In the genomic region with DNA sequence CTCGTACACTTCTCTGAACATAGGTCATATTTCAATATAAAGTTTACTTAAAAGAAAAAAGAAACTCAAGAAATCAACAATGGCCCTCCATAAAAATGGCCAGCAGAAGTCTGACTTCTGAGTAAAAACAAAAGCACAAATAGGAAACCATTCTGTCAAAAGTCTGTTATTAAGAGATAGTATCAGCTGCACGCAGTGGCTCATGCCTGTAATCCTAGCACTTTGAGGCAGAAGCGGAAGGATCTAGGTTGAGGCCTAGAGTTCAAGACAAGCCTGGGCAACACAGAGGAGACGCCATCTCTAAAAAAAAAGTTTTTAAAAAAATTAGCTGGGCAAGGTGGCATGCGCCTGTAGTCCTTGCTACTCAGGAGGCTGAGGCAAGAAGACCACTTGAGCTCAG, we compare ENCODE assay signal across 17 cellular contexts.
A peak's percentile ranks its signal among the peaks of the same experiment; 100 is the strongest.
DNase-seq lines count a peak whose midpoint lies in the region; ATAC-seq and TF ChIP-seq lines count a peak whose summit lies in the region.
"Had no signal": no experiment of that assay in that cellular context is flagged by ENCODE, and none has a peak within 500 bp of the region (broad histone marks: within the 10 kb centered on the region; RNA-seq: fewer than 3 reads in every experiment).

No MANE protein-coding gene starts in this region.

- no peaks in the 10 kb centered on the region for H3K27me3 Mint-ChIP-seq in activated CD4-positive, alpha-beta T cell treated with anti-CD3 and anti-CD28 coated beads, Interleukin-2, amount 10 ng/mL, durations not matched to agents 7 days and 5 days
- H3K27me3 Mint-ChIP-seq in T-helper 2 cell treated with Interferon-gamma antibody and Interleukin-4, amounts not matched to agents 5 μg/mL and 100 μg/mL, for 36 hours (ENCODE audit: low read depth): no peaks in the 10 kb centered on the region
- no peaks in the 10 kb centered on the region for H3K27me3 Mint-ChIP-seq in endodermal cell (ENCODE audit: insufficient read depth)
- no peaks in the 10 kb centered on the region for H3K27me3 Mint-ChIP-seq in stimulated activated naive CD8-positive, alpha-beta T cell treated with anti-CD3 and anti-CD28 coated beads, Interleukin-15, amount 100 ng/mL, for 72 hours

- TF ChIP-seq POLR2A in erythroblast (IDR thresholded peaks at IDR 0.05; ENCODE audit: low read length): no peak

- no peaks in the 10 kb centered on the region for H3K9me3 Mint-ChIP-seq in activated CD4-positive, alpha-beta T cell treated with anti-CD3 and anti-CD28 coated beads, Interleukin-2, amount 10 ng/mL, durations not matched to agents 7 days and 5 days
- H3K9me3 Mint-ChIP-seq in T-helper 2 cell treated with Interferon-gamma antibody and Interleukin-4, amounts not matched to agents 5 μg/mL and 100 μg/mL, for 36 hours: no peaks in the 10 kb centered on the region
- H3K9me3 Mint-ChIP-seq in endodermal cell: no peaks in the 10 kb centered on the region
- H3K9me3 Mint-ChIP-seq in stimulated activated naive CD8-positive, alpha-beta T cell treated with anti-CD3 and anti-CD28 coated beads, Interleukin-15, amount 100 ng/mL, for 72 hours: no peaks in the 10 kb centered on the region

- no peak overlapping the region for H3K9ac ChIP-seq in endodermal cell (ENCODE audit: extremely low read depth, low read length, poor library complexity, severe bottlenecking)
- H3K9ac ChIP-seq: BLaER1 had no signal

- H3K9me3 ChIP-seq in endodermal cell (ENCODE audit: control insufficient read depth, low read length): no peaks in the 10 kb centered on the region
- H3K9me3 ChIP-seq in right atrium auricular region: no peaks in the 10 kb centered on the region
- H3K9me3 ChIP-seq: BLaER1 had no signal

- TF ChIP-seq CTCF in endodermal cell (conservative IDR thresholded peaks at IDR 0.05) (no peak), right atrium auricular region (IDR thresholded peaks at IDR 0.05) (no peak)

- ATAC-seq in stimulated activated naive CD8-positive, alpha-beta T cell treated with anti-CD3 and anti-CD28 coated beads, Interleukin-15, amount 100 ng/mL, for 72 hours: no peak

- H3K27me3 ChIP-seq in endodermal cell (ENCODE audit: control insufficient read depth, insufficient read depth, low read length, poor library complexity, severe bottlenecking): no peaks in the 10 kb centered on the region
- H3K27me3 ChIP-seq in right atrium auricular region: no peaks in the 10 kb centered on the region
- H3K27me3 ChIP-seq: BLaER1 had no signal

- H3K36me3 Mint-ChIP-seq in activated CD4-positive, alpha-beta T cell treated with anti-CD3 and anti-CD28 coated beads, Interleukin-2, amount 10 ng/mL, durations not matched to agents 7 days and 5 days (ENCODE audit: low read depth): peaks cover 65% of the 10 kb centered on the region
- H3K36me3 Mint-ChIP-seq in T-helper 2 cell treated with Interferon-gamma antibody and Interleukin-4, amounts not matched to agents 5 μg/mL and 100 μg/mL, for 36 hours (ENCODE audit: low read depth): peaks cover 58% of the 10 kb centered on the region
- H3K36me3 Mint-ChIP-seq in endodermal cell (ENCODE audit: low read depth): peaks cover 59% of the 10 kb centered on the region

- WGBS in endodermal cell (ENCODE audit: insufficient coverage in 1 of 2, insufficient read length in 1 of 2), 2 experiments: 96% methylated on average over 4 of the region's 5 CpGs

- H3K36me3 ChIP-seq in endodermal cell (ENCODE audit: control insufficient read depth, insufficient read depth, low read length) (peaks cover 83% of the 10 kb centered on the region), right atrium auricular region (no peaks in the 10 kb centered on the region)

- DNase-seq in activated CD4-positive, alpha-beta T cell treated with anti-CD3 and anti-CD28 coated beads, Interleukin-2, amount 10 ng/mL, durations not matched to agents 7 days and 5 days: no peak
- no peak for DNase-seq in activated CD4-positive, alpha-beta T cell treated with anti-CD3 and anti-CD28 coated beads for 1 hour
- DNase-seq in T-helper 2 cell treated with Interferon-gamma antibody and Interleukin-4, amounts not matched to agents 5 μg/mL and 100 μg/mL, for 36 hours (ENCODE audit: low spot score): no peak
- no peak for DNase-seq in endodermal cell
- no peak for DNase-seq in stimulated activated naive CD8-positive, alpha-beta T cell treated with anti-CD3 and anti-CD28 coated beads, Interleukin-15, amount 100 ng/mL, for 72 hours
- DNase-seq in erythroblast (lab: John Stamatoyannopoulos, UW): no peak
- DNase-seq in right atrium auricular region (ENCODE audit: low spot score): no peak
- no peak for DNase-seq in HCEC 1CT
- DNase-seq: 8988T, EL, H7, MV-4-11, NCI-H1417 treated with DMSO at 0.1 percent for 48 hours, NCI-H2081, NCI-H2227 treated with DMSO at 0.1 percent for 48 hours, NCI-H524 treated with DMSO at 0.1 percent for 48 hours had no signal

- peak overlapping the region; percentile 64 for H3K27ac Mint-ChIP-seq in activated CD4-positive, alpha-beta T cell treated with anti-CD3 and anti-CD28 coated beads, Interleukin-2, amount 10 ng/mL, durations not matched to agents 7 days and 5 days
- peak overlapping the region; percentile 39 for H3K27ac Mint-ChIP-seq in T-helper 2 cell treated with Interferon-gamma antibody and Interleukin-4, amounts not matched to agents 5 μg/mL and 100 μg/mL, for 36 hours
- peak overlapping the region; percentile 58 for H3K27ac Mint-ChIP-seq in endodermal cell
- H3K27ac Mint-ChIP-seq in stimulated activated naive CD8-positive, alpha-beta T cell treated with anti-CD3 and anti-CD28 coated beads, Interleukin-15, amount 100 ng/mL, for 72 hours: peak overlapping the region; percentile 8 to 74

- no peak overlapping the region for H3K4me3 Mint-ChIP-seq in activated CD4-positive, alpha-beta T cell treated with anti-CD3 and anti-CD28 coated beads, Interleukin-2, amount 10 ng/mL, durations not matched to agents 7 days and 5 days
- peak overlapping the region; percentile 2 for H3K4me3 Mint-ChIP-seq in T-helper 2 cell treated with Interferon-gamma antibody and Interleukin-4, amounts not matched to agents 5 μg/mL and 100 μg/mL, for 36 hours
- no peak overlapping the region for H3K4me3 Mint-ChIP-seq in endodermal cell
- no peak overlapping the region for H3K4me3 Mint-ChIP-seq in stimulated activated naive CD8-positive, alpha-beta T cell treated with anti-CD3 and anti-CD28 coated beads, Interleukin-15, amount 100 ng/mL, for 72 hours

- CTCF ChIA-PET in activated CD4-positive, alpha-beta T cell treated with anti-CD3 and anti-CD28 coated beads, Interleukin-2, amount 10 ng/mL, durations not matched to agents 7 days and 5 days (lab: Charles Lee): interaction anchor here (1.2 kb wide), 1 partner anchor 14 kb away, joined by 3 read pairs; no protein-coding TSS in a partner anchor

- H3K4me3 ChIP-seq in endodermal cell (ENCODE audit: low read length) (no peak overlapping the region), right atrium auricular region (no peak overlapping the region)
- H3K4me3 ChIP-seq: BLaER1 had no signal

- POLR2A ChIA-PET in activated CD4-positive, alpha-beta T cell treated with anti-CD3 and anti-CD28 coated beads, Interleukin-2, amount 10 ng/mL, durations not matched to agents 7 days and 5 days (lab: Charles Lee): interaction anchor here (0.8 kb wide), 1 partner anchor 47 kb away, joined by 4 read pairs; no protein-coding TSS in a partner anchor

- peaks cover 22% of the 10 kb centered on the region for H3K4me1 Mint-ChIP-seq in activated CD4-positive, alpha-beta T cell treated with anti-CD3 and anti-CD28 coated beads, Interleukin-2, amount 10 ng/mL, durations not matched to agents 7 days and 5 days
- peaks cover 50% of the 10 kb centered on the region for H3K4me1 Mint-ChIP-seq in T-helper 2 cell treated with Interferon-gamma antibody and Interleukin-4, amounts not matched to agents 5 μg/mL and 100 μg/mL, for 36 hours (ENCODE audit: low read depth)
- peaks cover 25% of the 10 kb centered on the region for H3K4me1 Mint-ChIP-seq in endodermal cell
- peaks cover 23% of the 10 kb centered on the region for H3K4me1 Mint-ChIP-seq in stimulated activated naive CD8-positive, alpha-beta T cell treated with anti-CD3 and anti-CD28 coated beads, Interleukin-15, amount 100 ng/mL, for 72 hours

- H3K4me1 ChIP-seq in endodermal cell (ENCODE audit: control insufficient read depth, insufficient read depth, low read length) (peaks cover 2% of the 10 kb centered on the region), right atrium auricular region (peaks cover 0 to 11% of the 10 kb centered on the region in 2 donors)

- no peak overlapping the region for H3K27ac ChIP-seq in endodermal cell (ENCODE audit: low read depth, low read length)
- H3K27ac ChIP-seq in right atrium auricular region: no peak overlapping the region
- H3K27ac ChIP-seq: BLaER1 had no signal
